Comparison of ENCODE assay signal across 17 cellular contexts in the genomic region with DNA sequence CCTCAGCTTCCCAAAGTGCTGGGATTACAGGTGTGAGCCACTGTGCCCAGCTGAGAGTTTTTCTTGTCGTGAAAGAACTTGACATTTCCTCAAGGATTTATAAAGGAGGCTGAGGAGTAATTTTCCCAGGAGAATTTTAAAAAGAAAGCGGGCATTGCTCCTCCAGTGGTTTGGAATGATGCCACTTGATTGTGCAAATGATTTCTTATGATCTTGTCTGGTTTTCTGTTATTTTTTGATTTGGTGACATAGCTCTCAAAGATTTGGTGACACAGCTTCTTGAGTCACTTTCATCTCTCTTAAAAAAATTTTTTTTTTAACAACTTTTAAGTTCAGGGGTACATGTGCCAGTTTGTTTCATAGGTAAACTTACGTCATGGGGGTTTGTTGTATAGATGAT. TPM values are rescaled to one million over a fixed set of nuclear protein-coding genes. Genes with fewer than 3 reads are reported as not detected.
A peak's percentile ranks its signal among the peaks of the same experiment; 100 is the strongest.
DNase-seq lines count a peak whose midpoint lies in the region; ATAC-seq and TF ChIP-seq lines count a peak whose summit lies in the region.
"Had no signal": no experiment of that assay in that cellular context is flagged by ENCODE, and none has a peak within 500 bp of the region (broad histone marks: within the 10 kb centered on the region; RNA-seq: fewer than 3 reads in every experiment).

No MANE protein-coding gene starts in this region.

- H3K79me2 ChIP-seq in osteoblast (ENCODE audit: insufficient read depth, low read length), result no peaks in the 10 kb centered on the region

- H3K18ac ChIP-seq in mesenchymal stem cell (ENCODE audit: low read depth in 1 of 2, low read length in 2 of 2), result no peak overlapping the region

- no peak overlapping the region for H2BK5ac ChIP-seq in mesenchymal stem cell (ENCODE audit: low read depth, low read length, poor library complexity, severe bottlenecking)

- H3K27ac ChIP-seq in CD4-positive, CD25-positive, alpha-beta regulatory T cell (ENCODE audit: insufficient read depth, low read length, poor library complexity, severe bottlenecking), result peak overlapping the region; percentile 49
- no peak overlapping the region for H3K27ac ChIP-seq in osteoblast (ENCODE audit: low read depth, low read length)
- H3K27ac ChIP-seq in thyroid gland, result no peak overlapping the region
- no peak overlapping the region for H3K27ac ChIP-seq in vagina
- H3K27ac ChIP-seq in mesenchymal stem cell (ENCODE audit: low read length, poor library complexity, severe bottlenecking), result no peak overlapping the region

- no peaks in the 10 kb centered on the region for H3K27me3 Mint-ChIP-seq in CD4-positive, CD25-positive, alpha-beta regulatory T cell
- H3K27me3 Mint-ChIP-seq: activated CD4-positive, alpha-beta T cell treated with anti-CD3 and anti-CD28 coated beads, Interleukin-2, amount 10 ng/mL, durations not matched to agents 24 days and 14 days had no signal

- TF ChIP-seq POLR2A in thyroid gland (IDR thresholded peaks at IDR 0.05), result no peak
- no peak for TF ChIP-seq POLR2A in vagina (IDR thresholded peaks at IDR 0.05)

- peaks cover 37 to 50% (median 46%) of the 10 kb centered on the region in 4 donors for H3K4me1 Mint-ChIP-seq in CD4-positive, CD25-positive, alpha-beta regulatory T cell

- H3K79me1 ChIP-seq in mesenchymal stem cell (replicated peaks; ENCODE audit: low read length, poor library complexity, severe bottlenecking), result peaks cover 10% of the 10 kb centered on the region

- H2AFZ ChIP-seq in osteoblast (ENCODE audit: low read length), result no peak overlapping the region
- no peak overlapping the region for H2AFZ ChIP-seq in mesenchymal stem cell (ENCODE audit: low read depth, low read length)

- H3K36me3 ChIP-seq in CD4-positive, CD25-positive, alpha-beta regulatory T cell (ENCODE audit: control insufficient read depth, insufficient read depth, low read length), result peaks cover 30% of the 10 kb centered on the region
- H3K36me3 ChIP-seq in osteoblast (ENCODE audit: insufficient read depth, low read length) (peaks cover 10% of the 10 kb centered on the region), thyroid gland (peaks cover 4 to 5% of the 10 kb centered on the region in 2 donors), vagina (peaks cover 0 to 7% of the 10 kb centered on the region in 2 donors), mesenchymal stem cell (ENCODE audit: control insufficient read depth in 1 of 2, insufficient read depth in 2 of 2, low read depth in 1 of 2, low read length in 2 of 2) (peaks cover 6 to 25% of the 10 kb centered on the region in 2 experiments)

- peaks cover 34% of the 10 kb centered on the region for H3K4me1 ChIP-seq in CD4-positive, CD25-positive, alpha-beta regulatory T cell (ENCODE audit: control insufficient read depth, insufficient read depth, low read length, poor library complexity, severe bottlenecking)
- peaks cover 40% of the 10 kb centered on the region for H3K4me1 ChIP-seq in osteoblast (ENCODE audit: insufficient read depth, low read length)
- H3K4me1 ChIP-seq in thyroid gland, result peaks cover 13 to 31% of the 10 kb centered on the region in 2 donors
- peaks cover 34% of the 10 kb centered on the region for H3K4me1 ChIP-seq in vagina
- no peaks in the 10 kb centered on the region for H3K4me1 ChIP-seq in mesenchymal stem cell (ENCODE audit: control insufficient read depth, insufficient read depth, low read depth, low read length)

- intact Hi-C loops in thyroid gland (cut with DNase I), result no loop called here
- intact Hi-C loops in vagina (cut with DNase I), result no loop called here

- H3K9me3 Mint-ChIP-seq in CD4-positive, CD25-positive, alpha-beta regulatory T cell, result no peaks in the 10 kb centered on the region
- H3K9me3 Mint-ChIP-seq: activated CD4-positive, alpha-beta T cell treated with anti-CD3 and anti-CD28 coated beads, Interleukin-2, amount 10 ng/mL, durations not matched to agents 24 days and 14 days; stimulated activated effector memory CD8-positive, alpha-beta T cell treated with anti-CD3 and anti-CD28 coated beads, Interleukin-12 subunit alpha, Interleukin-12 subunit beta, amount 100 ng/mL, for 72 hours had no signal

- no peak overlapping the region for H4K8ac ChIP-seq in mesenchymal stem cell (ENCODE audit: low read length)

- H3K4me2 ChIP-seq in osteoblast (ENCODE audit: insufficient read depth, low read length), result no peak overlapping the region
- H3K4me2 ChIP-seq in mesenchymal stem cell (ENCODE audit: low read length, poor library complexity, severe bottlenecking), result no peak overlapping the region

- H2BK15ac ChIP-seq in mesenchymal stem cell (ENCODE audit: low read depth, poor library complexity, severe bottlenecking), result no peak overlapping the region

- no peak overlapping the region for H3K14ac ChIP-seq in mesenchymal stem cell (ENCODE audit: low read length in 2 of 2)

- no peak overlapping the region for H3K9ac ChIP-seq in mesenchymal stem cell (ENCODE audit: low read length)

- ATAC-seq in CD4-positive, CD25-positive, alpha-beta regulatory T cell (ENCODE audit: low read depth in 2 of 2), result no peak
- ATAC-seq in GM21786 (IDR thresholded peaks at IDR 0.05; ENCODE audit: unreplicated experiment), result no peak
- ATAC-seq: HepG2; stimulated activated effector memory CD8-positive, alpha-beta T cell treated with anti-CD3 and anti-CD28 coated beads, Interleukin-12 subunit alpha, Interleukin-12 subunit beta, amount 100 ng/mL, for 72 hours had no signal

- H3K27me3 ChIP-seq in CD4-positive, CD25-positive, alpha-beta regulatory T cell (ENCODE audit: control insufficient read depth, insufficient read depth, low read length), result no peaks in the 10 kb centered on the region
- H3K27me3 ChIP-seq in osteoblast (ENCODE audit: insufficient read depth, low read length), result no peaks in the 10 kb centered on the region
- H3K27me3 ChIP-seq in thyroid gland, result no peaks in the 10 kb centered on the region
- H3K27me3 ChIP-seq in vagina, result no peaks in the 10 kb centered on the region
- no peaks in the 10 kb centered on the region for H3K27me3 ChIP-seq in mesenchymal stem cell (ENCODE audit: control insufficient read depth in 1 of 2, insufficient read depth in 1 of 2, low read length in 2 of 2)

- peak overlapping the region; percentile 25 to 85 (median 83) for H3K27ac Mint-ChIP-seq in CD4-positive, CD25-positive, alpha-beta regulatory T cell
- H3K27ac Mint-ChIP-seq: activated CD4-positive, alpha-beta T cell treated with anti-CD3 and anti-CD28 coated beads, Interleukin-2, amount 10 ng/mL, durations not matched to agents 24 days and 14 days; stimulated activated effector memory CD8-positive, alpha-beta T cell treated with anti-CD3 and anti-CD28 coated beads, Interleukin-12 subunit alpha, Interleukin-12 subunit beta, amount 100 ng/mL, for 72 hours had no signal

- H3K4me3 Mint-ChIP-seq in CD4-positive, CD25-positive, alpha-beta regulatory T cell, result no peak overlapping the region
- H3K4me3 Mint-ChIP-seq: activated CD4-positive, alpha-beta T cell treated with anti-CD3 and anti-CD28 coated beads, Interleukin-2, amount 10 ng/mL, durations not matched to agents 24 days and 14 days; stimulated activated effector memory CD8-positive, alpha-beta T cell treated with anti-CD3 and anti-CD28 coated beads, Interleukin-12 subunit alpha, Interleukin-12 subunit beta, amount 100 ng/mL, for 72 hours had no signal

- WGBS in thyroid gland, 2 donors, result 65 to 68% methylated on average over 3 of the region's 3 CpGs
- 76% methylated on average over 2 of the region's 3 CpGs for WGBS in mesenchymal stem cell

- no peak overlapping the region for H4K91ac ChIP-seq in mesenchymal stem cell (ENCODE audit: low read length)

- no peak overlapping the region for H2BK120ac ChIP-seq in mesenchymal stem cell (ENCODE audit: low read depth, low read length)

- no peak overlapping the region for H3K23ac ChIP-seq in mesenchymal stem cell (ENCODE audit: low read length in 2 of 2)

- no peaks in the 10 kb centered on the region for H3K9me3 ChIP-seq in CD4-positive, CD25-positive, alpha-beta regulatory T cell (ENCODE audit: control insufficient read depth in 2 of 2, low read length in 2 of 2)
- H3K9me3 ChIP-seq in osteoblast (ENCODE audit: low read depth, low read length) (no peaks in the 10 kb centered on the region), thyroid gland (no peaks in the 10 kb centered on the region), vagina (no peaks in the 10 kb centered on the region), mesenchymal stem cell (ENCODE audit: control insufficient read depth, low read length) (no peaks in the 10 kb centered on the region)

- peaks cover 35% of the 10 kb centered on the region for H3K36me3 Mint-ChIP-seq in CD4-positive, CD25-positive, alpha-beta regulatory T cell

- no peak overlapping the region for H2AK5ac ChIP-seq in mesenchymal stem cell (ENCODE audit: low read length, severe bottlenecking)

- H4K20me1 ChIP-seq in osteoblast (ENCODE audit: insufficient read depth, low read length), result no peaks in the 10 kb centered on the region

- TF ChIP-seq CTCF in cardiac fibroblast (IDR thresholded peaks at IDR 0.05; ENCODE audit: low read depth, low read length) (no peak), osteoblast (IDR thresholded peaks at IDR 0.05; ENCODE audit: extremely low read depth, low read depth, low read length) (no peak), thyroid gland (IDR thresholded peaks at IDR 0.05) (no peak), vagina (IDR thresholded peaks at IDR 0.05) (no peak)

- H3K4ac ChIP-seq in mesenchymal stem cell (ENCODE audit: low read depth in 1 of 2, low read length in 2 of 2), result no peak overlapping the region

- H3K4me3 ChIP-seq in CD4-positive, CD25-positive, alpha-beta regulatory T cell (ENCODE audit: low read depth, low read length), result no peak overlapping the region
- no peak overlapping the region for H3K4me3 ChIP-seq in cardiac fibroblast (replicated peaks in 1 of 2; ENCODE audit: low read depth in 2 of 2, low read length in 2 of 2)
- no peak overlapping the region for H3K4me3 ChIP-seq in osteoblast (ENCODE audit: insufficient read depth, low read length)
- no peak overlapping the region for H3K4me3 ChIP-seq in thyroid gland (replicated peaks in 1 of 3)
- H3K4me3 ChIP-seq in vagina, result no peak overlapping the region
- no peak overlapping the region for H3K4me3 ChIP-seq in mesenchymal stem cell (ENCODE audit: insufficient read depth in 1 of 2, low read depth in 1 of 2, low read length in 2 of 2)

- DNase-seq in CD4-positive, CD25-positive, alpha-beta regulatory T cell, result no peak
- peak; percentile 76 for DNase-seq in M059J (ENCODE audit: low read depth)
- DNase-seq in cardiac fibroblast (ENCODE audit: low read depth in 2 of 2), result peak; percentile 38 to 73
- DNase-seq in osteoblast (ENCODE audit: insufficient read length, low spot score, missing footprints), result peak; percentile 77
- DNase-seq in thyroid gland, result no peak
- no peak for DNase-seq in vagina (ENCODE audit: extremely low spot score in 2 of 2)
- no peak for DNase-seq in mesenchymal stem cell
- DNase-seq: activated CD4-positive, alpha-beta T cell treated with anti-CD3 and anti-CD28 coated beads, Interleukin-2, amount 10 ng/mL, durations not matched to agents 24 days and 14 days; foreskin melanocyte; mesendoderm; NCI-H1048; NCI-H2171 treated with DMSO at 0.1 percent for 48 hours; occipital lobe; T1000 had no signal

- H2BK12ac ChIP-seq in mesenchymal stem cell (ENCODE audit: low read length in 2 of 2), result no peak overlapping the region

RNA-seq across cellular contexts. Expression of gene NFKBIZ, which starts 24.6 kb away (rescaled TPM):
- 637 TPM for total RNA-seq in CD4-positive, CD25-positive, alpha-beta regulatory T cell
- 10 to 100 TPM; 15.2 to 28.2 (median 21.6) TPM for polyA plus RNA-seq in CD4-positive, CD25-positive, alpha-beta regulatory T cell
- total RNA-seq in M059J (2014; rRNA removed; shearing (Covaris generic)), result 5.4 and 9.6 TPM in 2 replicates
- total RNA-seq in osteoblast, result 51.9 and 55.0 TPM in 2 replicates
- total RNA-seq in thyroid gland, result 100 to 1,000 TPM in 1 of 4 donors, 10 to 100 TPM in 3; 37.5 to 132 (median 56.9) TPM
- total RNA-seq in vagina, result 136 TPM
- polyA plus RNA-seq in mesenchymal stem cell (2013, experiment 1 of 2), result 44.7 TPM
- 39.9 TPM for polyA plus RNA-seq in mesenchymal stem cell (2013, experiment 2 of 2)

RNA-seq across cellular contexts. Expression of gene NXPE3, which starts 45.7 kb away (rescaled TPM):
- total RNA-seq in CD4-positive, CD25-positive, alpha-beta regulatory T cell, result 37.9 TPM
- polyA plus RNA-seq in CD4-positive, CD25-positive, alpha-beta regulatory T cell, result 10 to 100 TPM; 38.3 to 43.2 (median 42.4) TPM
- 17.9 and 19.2 TPM in 2 replicates for total RNA-seq in M059J (2014; rRNA removed; shearing (Covaris generic))
- total RNA-seq in osteoblast (8.3 and 11.2 TPM in 2 replicates), thyroid gland (10 to 100 TPM; 10.5 to 18.9 (median 13.2) TPM), vagina (13.3 TPM)
- 25.0 TPM for polyA plus RNA-seq in mesenchymal stem cell (2013, experiment 1 of 2)
- 25.1 TPM for polyA plus RNA-seq in mesenchymal stem cell (2013, experiment 2 of 2)

Comparison
In these comparisons a context has a peak if more than half of its experiments do, and no peak if none do; other contexts are left out.
1. DNase-seq: peak in M059J (single experiment), cardiac fibroblast (2 of 2) and osteoblast (single experiment); none in CD4-positive, CD25-positive, alpha-beta regulatory T cell (0 of 3), thyroid gland (0 of 2), vagina (0 of 2) and mesenchymal stem cell (single experiment).